1 cellular context compared by ENCODE assay signal in the genomic region with DNA sequence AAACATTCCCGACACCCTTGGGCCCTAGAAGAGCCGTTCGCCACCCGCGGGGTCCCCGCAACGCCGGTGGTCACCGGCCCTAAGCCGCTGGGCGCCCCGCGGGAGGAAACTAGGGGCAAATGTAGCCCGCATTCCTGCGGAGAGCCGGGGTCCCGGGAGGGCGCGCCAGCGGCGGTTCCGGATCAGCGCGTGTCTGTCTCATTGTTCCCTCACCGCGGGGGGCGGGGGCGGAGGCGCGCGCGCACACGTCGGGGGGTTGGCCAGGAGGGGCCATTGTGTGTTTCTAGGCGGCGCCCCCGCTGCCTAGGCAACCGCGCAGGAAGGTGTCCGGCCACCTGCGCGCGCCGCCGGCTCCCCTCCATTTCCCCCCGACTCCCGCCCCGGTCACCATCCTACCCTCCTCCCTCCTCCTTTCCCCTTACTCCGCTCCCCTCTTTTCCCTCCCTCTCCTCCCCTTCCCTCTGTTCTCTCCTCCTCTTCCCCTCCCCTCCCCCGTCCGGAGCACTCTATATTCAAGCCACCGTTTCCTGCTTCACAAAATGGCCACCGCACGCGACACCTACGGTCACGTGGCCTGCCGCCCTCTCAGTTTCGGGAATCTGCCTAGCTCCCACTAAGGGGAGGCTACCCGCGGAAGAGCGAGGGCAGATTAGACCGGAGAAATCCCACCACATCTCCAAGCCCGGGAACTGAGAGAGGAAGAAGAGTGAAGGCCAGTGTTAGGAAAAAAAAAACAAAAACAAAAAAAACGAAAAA.
TF ChIP-seq lines count a peak whose summit lies in the region.

No MANE protein-coding gene starts in this region.

TF ChIP-seq in K562, 482 proteins besides CTCF, POLR2A, EP300 and RAD21 (continued from another document):
- TF ChIP-seq, protein P1, sequence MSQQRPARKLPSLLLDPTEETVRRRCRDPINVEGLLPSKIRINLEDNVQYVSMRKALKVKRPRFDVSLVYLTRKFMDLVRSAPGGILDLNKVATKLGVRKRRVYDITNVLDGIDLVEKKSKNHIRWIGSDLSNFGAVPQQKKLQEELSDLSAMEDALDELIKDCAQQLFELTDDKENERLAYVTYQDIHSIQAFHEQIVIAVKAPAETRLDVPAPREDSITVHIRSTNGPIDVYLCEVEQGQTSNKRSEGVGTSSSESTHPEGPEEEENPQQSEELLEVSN (IDR thresholded peaks at IDR 0.05; ENCODE audit: borderline replicate concordance in 1 of 2, extremely low read depth in 1 of 2, insufficient read depth in 1 of 2, insufficient read length in 1 of 2, low read depth in 1 of 2, low read length in 1 of 2, poor library complexity in 1 of 2, severe bottlenecking in 1 of 2) = peak; percentile 73 to 79
- TF ChIP-seq, protein P2, sequence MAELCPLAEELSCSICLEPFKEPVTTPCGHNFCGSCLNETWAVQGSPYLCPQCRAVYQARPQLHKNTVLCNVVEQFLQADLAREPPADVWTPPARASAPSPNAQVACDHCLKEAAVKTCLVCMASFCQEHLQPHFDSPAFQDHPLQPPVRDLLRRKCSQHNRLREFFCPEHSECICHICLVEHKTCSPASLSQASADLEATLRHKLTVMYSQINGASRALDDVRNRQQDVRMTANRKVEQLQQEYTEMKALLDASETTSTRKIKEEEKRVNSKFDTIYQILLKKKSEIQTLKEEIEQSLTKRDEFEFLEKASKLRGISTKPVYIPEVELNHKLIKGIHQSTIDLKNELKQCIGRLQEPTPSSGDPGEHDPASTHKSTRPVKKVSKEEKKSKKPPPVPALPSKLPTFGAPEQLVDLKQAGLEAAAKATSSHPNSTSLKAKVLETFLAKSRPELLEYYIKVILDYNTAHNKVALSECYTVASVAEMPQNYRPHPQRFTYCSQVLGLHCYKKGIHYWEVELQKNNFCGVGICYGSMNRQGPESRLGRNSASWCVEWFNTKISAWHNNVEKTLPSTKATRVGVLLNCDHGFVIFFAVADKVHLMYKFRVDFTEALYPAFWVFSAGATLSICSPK (IDR thresholded peaks at IDR 0.05; ENCODE audit: borderline replicate concordance) = 0 out of 2 replicates have a peak, but pooled peaks have one; percentile 86
- TF ChIP-seq ELF1 (tag; IDR thresholded peaks at IDR 0.05) = peak; percentile 78
- peak; percentile 79 to 93 (median 90) for TF ChIP-seq YY1 (IDR thresholded peaks at IDR 0.05; ENCODE audit: borderline replicate concordance in 1 of 3, control insufficient read depth in 1 of 3, extremely low read depth in 1 of 3, insufficient read depth in 3 of 3, insufficient read length in 1 of 3, insufficient replicate concordance in 2 of 3, low read depth in 1 of 3, low read length in 2 of 3)
- TF ChIP-seq NCOR1 (IDR thresholded peaks at IDR 0.05) = peak; percentile 58
- TF ChIP-seq PBX2 (CRISPR knock-in tag; IDR thresholded peaks at IDR 0.05; ENCODE audit: low read depth) = no peak
- TF ChIP-seq PBX2 (tag; conservative IDR thresholded peaks at IDR 0.05; ENCODE audit: low read depth) = no peak
- peak; percentile 83 to 84; a peak in 3 of 4 replicates for TF ChIP-seq ARNT (IDR thresholded peaks at IDR 0.05)
- TF ChIP-seq, protein P3, sequence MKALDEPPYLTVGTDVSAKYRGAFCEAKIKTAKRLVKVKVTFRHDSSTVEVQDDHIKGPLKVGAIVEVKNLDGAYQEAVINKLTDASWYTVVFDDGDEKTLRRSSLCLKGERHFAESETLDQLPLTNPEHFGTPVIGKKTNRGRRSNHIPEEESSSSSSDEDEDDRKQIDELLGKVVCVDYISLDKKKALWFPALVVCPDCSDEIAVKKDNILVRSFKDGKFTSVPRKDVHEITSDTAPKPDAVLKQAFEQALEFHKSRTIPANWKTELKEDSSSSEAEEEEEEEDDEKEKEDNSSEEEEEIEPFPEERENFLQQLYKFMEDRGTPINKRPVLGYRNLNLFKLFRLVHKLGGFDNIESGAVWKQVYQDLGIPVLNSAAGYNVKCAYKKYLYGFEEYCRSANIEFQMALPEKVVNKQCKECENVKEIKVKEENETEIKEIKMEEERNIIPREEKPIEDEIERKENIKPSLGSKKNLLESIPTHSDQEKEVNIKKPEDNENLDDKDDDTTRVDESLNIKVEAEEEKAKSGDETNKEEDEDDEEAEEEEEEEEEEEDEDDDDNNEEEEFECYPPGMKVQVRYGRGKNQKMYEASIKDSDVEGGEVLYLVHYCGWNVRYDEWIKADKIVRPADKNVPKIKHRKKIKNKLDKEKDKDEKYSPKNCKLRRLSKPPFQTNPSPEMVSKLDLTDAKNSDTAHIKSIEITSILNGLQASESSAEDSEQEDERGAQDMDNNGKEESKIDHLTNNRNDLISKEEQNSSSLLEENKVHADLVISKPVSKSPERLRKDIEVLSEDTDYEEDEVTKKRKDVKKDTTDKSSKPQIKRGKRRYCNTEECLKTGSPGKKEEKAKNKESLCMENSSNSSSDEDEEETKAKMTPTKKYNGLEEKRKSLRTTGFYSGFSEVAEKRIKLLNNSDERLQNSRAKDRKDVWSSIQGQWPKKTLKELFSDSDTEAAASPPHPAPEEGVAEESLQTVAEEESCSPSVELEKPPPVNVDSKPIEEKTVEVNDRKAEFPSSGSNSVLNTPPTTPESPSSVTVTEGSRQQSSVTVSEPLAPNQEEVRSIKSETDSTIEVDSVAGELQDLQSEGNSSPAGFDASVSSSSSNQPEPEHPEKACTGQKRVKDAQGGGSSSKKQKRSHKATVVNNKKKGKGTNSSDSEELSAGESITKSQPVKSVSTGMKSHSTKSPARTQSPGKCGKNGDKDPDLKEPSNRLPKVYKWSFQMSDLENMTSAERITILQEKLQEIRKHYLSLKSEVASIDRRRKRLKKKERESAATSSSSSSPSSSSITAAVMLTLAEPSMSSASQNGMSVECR (CRISPR knock-in tag; IDR thresholded peaks at IDR 0.05) = 0 out of 2 replicates have a peak, but pooled peaks have one; percentile 24
TF ChIP-seq in K562: peak in this region for 133.
